ENCODE assay signal across 13 cellular contexts in genomic region chr3:39138804-39139415, GRCh38. TPM values are rescaled to one million over a fixed set of nuclear protein-coding genes. Genes with fewer than 3 reads are reported as not detected.
A peak's percentile ranks its signal among the peaks of the same experiment; 100 is the strongest.
DNase-seq lines count a peak whose midpoint lies in the region; ATAC-seq and TF ChIP-seq lines count a peak whose summit lies in the region.
"Had no signal": no experiment of that assay in that cellular context is flagged by ENCODE, and none has a peak within 500 bp of the region (broad histone marks: within the 10 kb centered on the region; RNA-seq: fewer than 3 reads in every experiment).

No MANE protein-coding gene starts in this region.

- peaks cover 32% of the 10 kb centered on the region for H3K79me2 ChIP-seq in smooth muscle cell (ENCODE audit: low read depth)

- peaks cover 34% of the 10 kb centered on the region for H3F3A ChIP-seq in smooth muscle cell (ENCODE audit: low read depth)

- ATAC-seq in GM21717 (IDR thresholded peaks at IDR 0.05; ENCODE audit: unreplicated experiment): no peak
- ATAC-seq in GM18517 (IDR thresholded peaks at IDR 0.05; ENCODE audit: unreplicated experiment): no peak

- no peak overlapping the region for H3K4me2 ChIP-seq in smooth muscle cell

- H2AFZ ChIP-seq in smooth muscle cell (ENCODE audit: low read depth): no peak overlapping the region

- H3K36me3 ChIP-seq in smooth muscle cell (ENCODE audit: low read depth): peaks cover 14% of the 10 kb centered on the region

- H3K4me1 ChIP-seq in smooth muscle cell (ENCODE audit: low read depth): peaks cover 6% of the 10 kb centered on the region

- TF ChIP-seq CTCF in VCaP (conservative IDR thresholded peaks at IDR 0.05) (no peak), smooth muscle cell (IDR thresholded peaks at IDR 0.05; ENCODE audit: borderline replicate concordance, insufficient read depth, poor library complexity, severe bottlenecking) (no peak)

- H3K27ac ChIP-seq in VCaP: peak overlapping the region; percentile 99
- H3K27ac ChIP-seq in smooth muscle cell (ENCODE audit: low read depth): peak overlapping the region; percentile 74

- no peaks in the 10 kb centered on the region for H3K27me3 ChIP-seq in smooth muscle cell (ENCODE audit: low read depth)

- no peak overlapping the region for H3K9ac ChIP-seq in smooth muscle cell (ENCODE audit: low read depth)

- peaks cover 78% of the 10 kb centered on the region for H4K20me1 ChIP-seq in smooth muscle cell (ENCODE audit: low read depth)

- DNase-seq in NCI-H446 (lab: John Stamatoyannopoulos, UW): peak; percentile 23 to 70
- no peak for DNase-seq in NCI-H446 treated with DMSO at 0.1 percent for 48 hours (lab: John Stamatoyannopoulos, UW)
- peak; percentile 55 for DNase-seq in globus pallidus (ENCODE audit: low spot score)
- DNase-seq in smooth muscle cell (lab: John Stamatoyannopoulos, UW; ENCODE audit: unreplicated experiment): no peak
- no peak for DNase-seq in RKO (ENCODE audit: low spot score)
- DNase-seq: effector memory CD4-positive, alpha-beta T cell; NCI-H1436 treated with DMSO at 0.1 percent for 48 hours; retina; SHP77 treated with DMSO at 0.1 percent for 48 hours had no signal

- H3K4me3 ChIP-seq in smooth muscle cell: no peak overlapping the region

- no peaks in the 10 kb centered on the region for H3K9me3 ChIP-seq in smooth muscle cell (replicated peaks; ENCODE audit: low read depth)

- 69% methylated on average over 7 of the region's 7 CpGs for WGBS in smooth muscle cell (ENCODE audit: low lambda C conversion rate)

RNA-seq across cellular contexts. Expression of gene CSRNP1, which starts 14.5 kb away (rescaled TPM):
- 124 and 159 TPM in 2 replicates for total RNA-seq in smooth muscle cell
- 198 and 252 TPM in 2 replicates for polyA plus RNA-seq in smooth muscle cell

RNA-seq across cellular contexts. Expression of gene TTC21A, which starts 31.4 kb away (rescaled TPM):
- total RNA-seq in smooth muscle cell: 1.7 and 2.3 TPM in 2 replicates
- 10.2 and 10.6 TPM in 2 replicates for polyA plus RNA-seq in smooth muscle cell

RNA-seq across cellular contexts. Expression of gene GORASP1, which starts 31.5 kb away (rescaled TPM):
- 27.6 and 29.5 TPM in 2 replicates for total RNA-seq in smooth muscle cell
- 41.6 and 57.0 TPM in 2 replicates for polyA plus RNA-seq in smooth muscle cell

RNA-seq across cellular contexts. Expression of gene XIRP1, which starts 53.5 kb away (rescaled TPM):
- total RNA-seq in smooth muscle cell: 0.13 and 0.31 TPM in 2 replicates
- polyA plus RNA-seq in smooth muscle cell: 0.60 and 0.75 TPM in 2 replicates
- total RNA-seq: A673 had no signal

Comparison
In these comparisons a context has a peak if more than half of its experiments do, and no peak if none do; other contexts are left out.
1. DNase-seq: peak in NCI-H446 (2 of 2) and globus pallidus (single experiment); none in NCI-H446 treated with DMSO at 0.1 percent for 48 hours (single experiment), smooth muscle cell (single experiment) and RKO (single experiment).